Comparison of ENCODE assay signal across 1 cellular context in the genomic region with DNA sequence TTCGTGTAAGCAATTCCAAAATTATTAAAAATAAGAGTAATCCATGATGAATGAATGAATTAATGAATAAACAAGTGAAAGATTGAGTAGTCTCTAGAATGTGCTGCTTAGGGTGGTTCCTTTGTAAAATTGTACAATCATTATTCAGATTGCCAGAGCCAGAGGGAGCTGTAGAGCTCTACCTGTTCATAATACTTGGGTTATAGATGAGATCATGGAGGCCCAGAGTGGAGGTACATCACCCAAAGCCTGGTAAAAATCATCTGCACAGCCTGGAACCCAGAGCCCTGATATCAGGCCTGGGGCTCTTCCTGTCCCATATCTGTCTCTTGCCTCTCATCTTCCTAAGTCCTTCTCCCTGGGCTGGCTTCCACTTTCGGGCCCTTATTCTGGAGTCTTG.
TF ChIP-seq lines count a peak whose summit lies in the region.

No MANE protein-coding gene starts in this region.

TF ChIP-seq in K562, 482 proteins besides CTCF, POLR2A, EP300 and RAD21 (continued from another document):
- TF ChIP-seq, protein P1, sequence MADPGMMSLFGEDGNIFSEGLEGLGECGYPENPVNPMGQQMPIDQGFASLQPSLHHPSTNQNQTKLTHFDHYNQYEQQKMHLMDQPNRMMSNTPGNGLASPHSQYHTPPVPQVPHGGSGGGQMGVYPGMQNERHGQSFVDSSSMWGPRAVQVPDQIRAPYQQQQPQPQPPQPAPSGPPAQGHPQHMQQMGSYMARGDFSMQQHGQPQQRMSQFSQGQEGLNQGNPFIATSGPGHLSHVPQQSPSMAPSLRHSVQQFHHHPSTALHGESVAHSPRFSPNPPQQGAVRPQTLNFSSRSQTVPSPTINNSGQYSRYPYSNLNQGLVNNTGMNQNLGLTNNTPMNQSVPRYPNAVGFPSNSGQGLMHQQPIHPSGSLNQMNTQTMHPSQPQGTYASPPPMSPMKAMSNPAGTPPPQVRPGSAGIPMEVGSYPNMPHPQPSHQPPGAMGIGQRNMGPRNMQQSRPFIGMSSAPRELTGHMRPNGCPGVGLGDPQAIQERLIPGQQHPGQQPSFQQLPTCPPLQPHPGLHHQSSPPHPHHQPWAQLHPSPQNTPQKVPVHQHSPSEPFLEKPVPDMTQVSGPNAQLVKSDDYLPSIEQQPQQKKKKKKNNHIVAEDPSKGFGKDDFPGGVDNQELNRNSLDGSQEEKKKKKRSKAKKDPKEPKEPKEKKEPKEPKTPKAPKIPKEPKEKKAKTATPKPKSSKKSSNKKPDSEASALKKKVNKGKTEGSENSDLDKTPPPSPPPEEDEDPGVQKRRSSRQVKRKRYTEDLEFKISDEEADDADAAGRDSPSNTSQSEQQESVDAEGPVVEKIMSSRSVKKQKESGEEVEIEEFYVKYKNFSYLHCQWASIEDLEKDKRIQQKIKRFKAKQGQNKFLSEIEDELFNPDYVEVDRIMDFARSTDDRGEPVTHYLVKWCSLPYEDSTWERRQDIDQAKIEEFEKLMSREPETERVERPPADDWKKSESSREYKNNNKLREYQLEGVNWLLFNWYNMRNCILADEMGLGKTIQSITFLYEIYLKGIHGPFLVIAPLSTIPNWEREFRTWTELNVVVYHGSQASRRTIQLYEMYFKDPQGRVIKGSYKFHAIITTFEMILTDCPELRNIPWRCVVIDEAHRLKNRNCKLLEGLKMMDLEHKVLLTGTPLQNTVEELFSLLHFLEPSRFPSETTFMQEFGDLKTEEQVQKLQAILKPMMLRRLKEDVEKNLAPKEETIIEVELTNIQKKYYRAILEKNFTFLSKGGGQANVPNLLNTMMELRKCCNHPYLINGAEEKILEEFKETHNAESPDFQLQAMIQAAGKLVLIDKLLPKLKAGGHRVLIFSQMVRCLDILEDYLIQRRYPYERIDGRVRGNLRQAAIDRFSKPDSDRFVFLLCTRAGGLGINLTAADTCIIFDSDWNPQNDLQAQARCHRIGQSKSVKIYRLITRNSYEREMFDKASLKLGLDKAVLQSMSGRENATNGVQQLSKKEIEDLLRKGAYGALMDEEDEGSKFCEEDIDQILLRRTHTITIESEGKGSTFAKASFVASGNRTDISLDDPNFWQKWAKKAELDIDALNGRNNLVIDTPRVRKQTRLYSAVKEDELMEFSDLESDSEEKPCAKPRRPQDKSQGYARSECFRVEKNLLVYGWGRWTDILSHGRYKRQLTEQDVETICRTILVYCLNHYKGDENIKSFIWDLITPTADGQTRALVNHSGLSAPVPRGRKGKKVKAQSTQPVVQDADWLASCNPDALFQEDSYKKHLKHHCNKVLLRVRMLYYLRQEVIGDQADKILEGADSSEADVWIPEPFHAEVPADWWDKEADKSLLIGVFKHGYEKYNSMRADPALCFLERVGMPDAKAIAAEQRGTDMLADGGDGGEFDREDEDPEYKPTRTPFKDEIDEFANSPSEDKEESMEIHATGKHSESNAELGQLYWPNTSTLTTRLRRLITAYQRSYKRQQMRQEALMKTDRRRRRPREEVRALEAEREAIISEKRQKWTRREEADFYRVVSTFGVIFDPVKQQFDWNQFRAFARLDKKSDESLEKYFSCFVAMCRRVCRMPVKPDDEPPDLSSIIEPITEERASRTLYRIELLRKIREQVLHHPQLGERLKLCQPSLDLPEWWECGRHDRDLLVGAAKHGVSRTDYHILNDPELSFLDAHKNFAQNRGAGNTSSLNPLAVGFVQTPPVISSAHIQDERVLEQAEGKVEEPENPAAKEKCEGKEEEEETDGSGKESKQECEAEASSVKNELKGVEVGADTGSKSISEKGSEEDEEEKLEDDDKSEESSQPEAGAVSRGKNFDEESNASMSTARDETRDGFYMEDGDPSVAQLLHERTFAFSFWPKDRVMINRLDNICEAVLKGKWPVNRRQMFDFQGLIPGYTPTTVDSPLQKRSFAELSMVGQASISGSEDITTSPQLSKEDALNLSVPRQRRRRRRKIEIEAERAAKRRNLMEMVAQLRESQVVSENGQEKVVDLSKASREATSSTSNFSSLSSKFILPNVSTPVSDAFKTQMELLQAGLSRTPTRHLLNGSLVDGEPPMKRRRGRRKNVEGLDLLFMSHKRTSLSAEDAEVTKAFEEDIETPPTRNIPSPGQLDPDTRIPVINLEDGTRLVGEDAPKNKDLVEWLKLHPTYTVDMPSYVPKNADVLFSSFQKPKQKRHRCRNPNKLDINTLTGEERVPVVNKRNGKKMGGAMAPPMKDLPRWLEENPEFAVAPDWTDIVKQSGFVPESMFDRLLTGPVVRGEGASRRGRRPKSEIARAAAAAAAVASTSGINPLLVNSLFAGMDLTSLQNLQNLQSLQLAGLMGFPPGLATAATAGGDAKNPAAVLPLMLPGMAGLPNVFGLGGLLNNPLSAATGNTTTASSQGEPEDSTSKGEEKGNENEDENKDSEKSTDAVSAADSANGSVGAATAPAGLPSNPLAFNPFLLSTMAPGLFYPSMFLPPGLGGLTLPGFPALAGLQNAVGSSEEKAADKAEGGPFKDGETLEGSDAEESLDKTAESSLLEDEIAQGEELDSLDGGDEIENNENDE (IDR thresholded peaks at IDR 0.05; ENCODE audit: low read depth, low read length): no peak
- TF ChIP-seq ZNF408 (CRISPR knock-in tag; IDR thresholded peaks at IDR 0.05; ENCODE audit: low read depth): no peak
- TF ChIP-seq, protein P2, sequence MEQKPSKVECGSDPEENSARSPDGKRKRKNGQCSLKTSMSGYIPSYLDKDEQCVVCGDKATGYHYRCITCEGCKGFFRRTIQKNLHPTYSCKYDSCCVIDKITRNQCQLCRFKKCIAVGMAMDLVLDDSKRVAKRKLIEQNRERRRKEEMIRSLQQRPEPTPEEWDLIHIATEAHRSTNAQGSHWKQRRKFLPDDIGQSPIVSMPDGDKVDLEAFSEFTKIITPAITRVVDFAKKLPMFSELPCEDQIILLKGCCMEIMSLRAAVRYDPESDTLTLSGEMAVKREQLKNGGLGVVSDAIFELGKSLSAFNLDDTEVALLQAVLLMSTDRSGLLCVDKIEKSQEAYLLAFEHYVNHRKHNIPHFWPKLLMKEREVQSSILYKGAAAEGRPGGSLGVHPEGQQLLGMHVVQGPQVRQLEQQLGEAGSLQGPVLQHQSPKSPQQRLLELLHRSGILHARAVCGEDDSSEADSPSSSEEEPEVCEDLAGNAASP (IDR thresholded peaks at IDR 0.05): no peak
TF ChIP-seq in K562: peak in this region for 0.
